ENCODE assay signal across 18 cellular contexts in genomic region chr19:16098821-16099220, GRCh38. TPM values are rescaled to one million over a fixed set of nuclear protein-coding genes. Genes with fewer than 3 reads are reported as not detected.
"Had no signal": no experiment of that assay in that cellular context is flagged by ENCODE, and none has a peak within 500 bp of the region (broad histone marks: within the 10 kb centered on the region; RNA-seq: fewer than 3 reads in every experiment).

No MANE protein-coding gene starts in this region.

- H3K9me3 ChIP-seq: breast epithelium, left lung, right atrium auricular region had no signal

- H3K4me3 ChIP-seq: breast epithelium, left lung, right atrium auricular region had no signal

- H3K27ac Mint-ChIP-seq: activated CD4-positive, alpha-beta T cell treated with anti-CD3 and anti-CD28 coated beads, Interleukin-2, amount 10 ng/mL, durations not matched to agents 7 days and 5 days; activated naive CD8-positive, alpha-beta T cell treated with anti-CD3 and anti-CD28 coated beads, Interleukin-2, amount 10 ng/mL, durations not matched to agents 7 days and 5 days had no signal

- H3K9me3 Mint-ChIP-seq: activated CD4-positive, alpha-beta T cell treated with anti-CD3 and anti-CD28 coated beads, Interleukin-2, amount 10 ng/mL, durations not matched to agents 7 days and 5 days; activated naive CD8-positive, alpha-beta T cell treated with anti-CD3 and anti-CD28 coated beads, Interleukin-2, amount 10 ng/mL, durations not matched to agents 7 days and 5 days; natural killer cell; type B pancreatic cell had no signal

- H3K27me3 Mint-ChIP-seq: activated CD4-positive, alpha-beta T cell treated with anti-CD3 and anti-CD28 coated beads, Interleukin-2, amount 10 ng/mL, durations not matched to agents 7 days and 5 days; activated naive CD8-positive, alpha-beta T cell treated with anti-CD3 and anti-CD28 coated beads, Interleukin-2, amount 10 ng/mL, durations not matched to agents 7 days and 5 days; type B pancreatic cell had no signal

- H3K4me1 ChIP-seq: breast epithelium, right atrium auricular region had no signal

- H3K4me3 Mint-ChIP-seq: activated CD4-positive, alpha-beta T cell treated with anti-CD3 and anti-CD28 coated beads, Interleukin-2, amount 10 ng/mL, durations not matched to agents 7 days and 5 days; activated naive CD8-positive, alpha-beta T cell treated with anti-CD3 and anti-CD28 coated beads, Interleukin-2, amount 10 ng/mL, durations not matched to agents 7 days and 5 days; natural killer cell had no signal

- DNase-seq: activated CD4-positive, alpha-beta T cell treated with anti-CD3 and anti-CD28 coated beads, Interleukin-2, amount 10 ng/mL, durations not matched to agents 7 days and 5 days; activated CD8-positive, alpha-beta memory T cell treated with anti-CD3 and anti-CD28 coated beads for 24 hours; activated naive CD4-positive, alpha-beta T cell; activated naive CD8-positive, alpha-beta T cell treated with anti-CD3 and anti-CD28 coated beads, Interleukin-2, amount 10 ng/mL, durations not matched to agents 7 days and 5 days; aorta; dermis blood vessel endothelial cell; erythroblast; hippocampal formation; kidney; natural killer cell; stimulated activated CD4-positive, alpha-beta T cell treated with anti-CD3 and anti-CD28 coated beads, Interleukin-4, amount 100 ng/mL, for 4 hours; stimulated activated CD8-positive, alpha-beta memory T cell treated with anti-CD3 and anti-CD28 coated beads, Interleukin-4, amount 100 ng/mL, for 48 hours; stimulated activated naive CD4-positive, alpha-beta T cell treated with Interleukin-2 at 50 U/mL for 16 hours had no signal

- H3K27me3 ChIP-seq: breast epithelium, left lung, right atrium auricular region had no signal

- H3K27ac ChIP-seq: right atrium auricular region had no signal

- ATAC-seq: left lung, natural killer cell had no signal

RNA-seq across cellular contexts. Expression of gene HSH2D, which starts 44.7 kb away (rescaled TPM):
- total RNA-seq: cerebellum, dermis blood vessel endothelial cell had no signal
